In genomic region chr5:179697993-179698934, GRCh38 we compare ENCODE assay signal across 1 cellular context.
A peak's percentile ranks its signal among the peaks of the same experiment; 100 is the strongest.
TF ChIP-seq lines count a peak whose summit lies in the region.

No MANE protein-coding gene starts in this region.

TF ChIP-seq in GM12878, 131 proteins besides CTCF, POLR2A, EP300 and RAD21 (continued from another document):
- TF ChIP-seq, protein P1, sequence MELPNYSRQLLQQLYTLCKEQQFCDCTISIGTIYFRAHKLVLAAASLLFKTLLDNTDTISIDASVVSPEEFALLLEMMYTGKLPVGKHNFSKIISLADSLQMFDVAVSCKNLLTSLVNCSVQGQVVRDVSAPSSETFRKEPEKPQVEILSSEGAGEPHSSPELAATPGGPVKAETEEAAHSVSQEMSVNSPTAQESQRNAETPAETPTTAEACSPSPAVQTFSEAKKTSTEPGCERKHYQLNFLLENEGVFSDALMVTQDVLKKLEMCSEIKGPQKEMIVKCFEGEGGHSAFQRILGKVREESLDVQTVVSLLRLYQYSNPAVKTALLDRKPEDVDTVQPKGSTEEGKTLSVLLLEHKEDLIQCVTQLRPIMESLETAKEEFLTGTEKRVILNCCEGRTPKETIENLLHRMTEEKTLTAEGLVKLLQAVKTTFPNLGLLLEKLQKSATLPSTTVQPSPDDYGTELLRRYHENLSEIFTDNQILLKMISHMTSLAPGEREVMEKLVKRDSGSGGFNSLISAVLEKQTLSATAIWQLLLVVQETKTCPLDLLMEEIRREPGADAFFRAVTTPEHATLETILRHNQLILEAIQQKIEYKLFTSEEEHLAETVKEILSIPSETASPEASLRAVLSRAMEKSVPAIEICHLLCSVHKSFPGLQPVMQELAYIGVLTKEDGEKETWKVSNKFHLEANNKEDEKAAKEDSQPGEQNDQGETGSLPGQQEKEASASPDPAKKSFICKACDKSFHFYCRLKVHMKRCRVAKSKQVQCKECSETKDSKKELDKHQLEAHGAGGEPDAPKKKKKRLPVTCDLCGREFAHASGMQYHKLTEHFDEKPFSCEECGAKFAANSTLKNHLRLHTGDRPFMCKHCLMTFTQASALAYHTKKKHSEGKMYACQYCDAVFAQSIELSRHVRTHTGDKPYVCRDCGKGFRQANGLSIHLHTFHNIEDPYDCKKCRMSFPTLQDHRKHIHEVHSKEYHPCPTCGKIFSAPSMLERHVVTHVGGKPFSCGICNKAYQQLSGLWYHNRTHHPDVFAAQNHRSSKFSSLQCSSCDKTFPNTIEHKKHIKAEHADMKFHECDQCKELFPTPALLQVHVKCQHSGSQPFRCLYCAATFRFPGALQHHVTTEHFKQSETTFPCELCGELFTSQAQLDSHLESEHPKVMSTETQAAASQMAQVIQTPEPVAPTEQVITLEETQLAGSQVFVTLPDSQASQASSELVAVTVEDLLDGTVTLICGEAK (IDR thresholded peaks at IDR 0.05; ENCODE audit: borderline replicate concordance), result peak; percentile 40; the same call in 1 of the 2 replicates
- TF ChIP-seq TCF3 (IDR thresholded peaks at IDR 0.05; ENCODE audit: borderline replicate concordance, insufficient read depth, low read depth, low read length), result 0 out of 2 replicates have a peak, but pooled peaks have one; percentile 45
